In genomic region chr22:37314315-37315046, GRCh38 we compare ENCODE assay signal across 13 cellular contexts. TPM values are rescaled to one million over a fixed set of nuclear protein-coding genes. Genes with fewer than 3 reads are reported as not detected.
A peak's percentile ranks its signal among the peaks of the same experiment; 100 is the strongest.
DNase-seq lines count a peak whose midpoint lies in the region; ATAC-seq and TF ChIP-seq lines count a peak whose summit lies in the region.
"Had no signal": no experiment of that assay in that cellular context is flagged by ENCODE, and none has a peak within 500 bp of the region (broad histone marks: within the 10 kb centered on the region; RNA-seq: fewer than 3 reads in every experiment).

No MANE protein-coding gene starts in this region.

- peak; percentile 29 for ATAC-seq in central memory CD8-positive, alpha-beta T cell (replicated peaks; ENCODE audit: extremely low read depth, poor library complexity, severe bottlenecking)
- ATAC-seq in Right ventricle myocardium superior (ENCODE audit: poor library complexity) = no peak
- ATAC-seq: gastroesophageal sphincter, HCT116 had no signal

- peak; percentile 35 for DNase-seq in stimulated activated CD4-positive, alpha-beta T cell treated with anti-CD3 and anti-CD28 coated beads, Interleukin-4, amount 100 ng/mL, for 1 hour
- DNase-seq in stimulated activated CD4-positive, alpha-beta T cell treated with anti-CD3 and anti-CD28 coated beads, Interleukin-4, amount 100 ng/mL, for 4 hours = no peak
- DNase-seq in T-helper 2 cell (peak in 3 of 5 experiments; percentile 8 to 66 (median 54)), endothelial cell (ENCODE audit: low spot score) (no peak), Right ventricle myocardium superior (no peak), pons (ENCODE audit: low spot score) (no peak)
- peak in 1 of 2 donors; percentile 19 for DNase-seq in central memory CD8-positive, alpha-beta T cell (ENCODE audit: low spot score in 2 of 2)
- DNase-seq: cerebellar nuclear complex, NCI-H1417 had no signal

- 27% methylated on average over 15 of the region's 15 CpGs for WGBS in thymus

- no peaks in the 10 kb centered on the region for H3K9me3 Mint-ChIP-seq in central memory CD8-positive, alpha-beta T cell
- H3K9me3 Mint-ChIP-seq in endothelial cell (ENCODE audit: unreplicated experiment) = no peaks in the 10 kb centered on the region

- H3K4me1 ChIP-seq in thymus (ENCODE audit: control insufficient read depth, insufficient read depth, low read length) = peaks cover 23% of the 10 kb centered on the region

- H3K27ac ChIP-seq in thymus (ENCODE audit: low read depth) = peak overlapping the region; percentile 15
- H3K27ac ChIP-seq: gastroesophageal sphincter had no signal

- no peak for TF ChIP-seq CTCF in endothelial cell (IDR thresholded peaks at IDR 0.05; ENCODE audit: unreplicated experiment)

- H3K9me3 ChIP-seq in thymus (ENCODE audit: control insufficient read depth) = no peaks in the 10 kb centered on the region
- H3K9me3 ChIP-seq: gastroesophageal sphincter had no signal

- intact Hi-C loops in Right ventricle myocardium superior (cut with DNase I) = loop anchor here (10.0 kb wide), 2 partner anchors 110 to 250 kb away; partner anchors contain the start of genes CDC42EP1 and ELFN2

- H3K4me3 ChIP-seq in thymus (ENCODE audit: low read length) = no peak overlapping the region
- H3K4me3 ChIP-seq: gastroesophageal sphincter, lung had no signal

- H3K36me3 ChIP-seq in thymus (ENCODE audit: control insufficient read depth, insufficient read depth) = peaks cover 32% of the 10 kb centered on the region
- H3K36me3 ChIP-seq: gastroesophageal sphincter had no signal

- peak overlapping the region; percentile 22 for H3K27ac Mint-ChIP-seq in central memory CD8-positive, alpha-beta T cell (ENCODE audit: low read depth)
- H3K27ac Mint-ChIP-seq in endothelial cell (ENCODE audit: unreplicated experiment) = no peak overlapping the region

- H3K27me3 Mint-ChIP-seq in central memory CD8-positive, alpha-beta T cell = no peaks in the 10 kb centered on the region
- peaks cover 4% of the 10 kb centered on the region for H3K27me3 Mint-ChIP-seq in endothelial cell (ENCODE audit: unreplicated experiment)

- H3K27me3 ChIP-seq in thymus (ENCODE audit: control insufficient read depth, insufficient read depth) = no peaks in the 10 kb centered on the region

- peaks cover 59% of the 10 kb centered on the region for H3K4me1 Mint-ChIP-seq in central memory CD8-positive, alpha-beta T cell
- H3K4me1 Mint-ChIP-seq in endothelial cell (ENCODE audit: unreplicated experiment) = peaks cover 5% of the 10 kb centered on the region

- peak overlapping the region; percentile 13 for H3K4me3 Mint-ChIP-seq in central memory CD8-positive, alpha-beta T cell
- H3K4me3 Mint-ChIP-seq in endothelial cell (ENCODE audit: unreplicated experiment) = no peak overlapping the region

- peaks cover 37% of the 10 kb centered on the region for H3K36me3 Mint-ChIP-seq in central memory CD8-positive, alpha-beta T cell (ENCODE audit: insufficient read depth)
- no peaks in the 10 kb centered on the region for H3K36me3 Mint-ChIP-seq in endothelial cell (ENCODE audit: low read depth, unreplicated experiment)

RNA-seq across cellular contexts. Expression of gene CYTH4, which starts 32.2 kb away (rescaled TPM):
- polyA plus RNA-seq in thymus = 54.6 TPM
- total RNA-seq in endothelial cell (ENCODE audit: unreplicated experiment) = 0.33 TPM
- total RNA-seq in Right ventricle myocardium superior = 7.0 TPM

Comparison
In these comparisons a context has a peak if more than half of its experiments do, and no peak if none do; other contexts are left out.
1. DNase-seq: peak in stimulated activated CD4-positive, alpha-beta T cell treated with anti-CD3 and anti-CD28 coated beads, Interleukin-4, amount 100 ng/mL, for 1 hour (single experiment) and T-helper 2 cell (3 of 5); none in stimulated activated CD4-positive, alpha-beta T cell treated with anti-CD3 and anti-CD28 coated beads, Interleukin-4, amount 100 ng/mL, for 4 hours (0 of 2), endothelial cell (single experiment), Right ventricle myocardium superior (single experiment) and pons (single experiment).